17 cellular contexts compared by ENCODE assay signal in the genomic region with DNA sequence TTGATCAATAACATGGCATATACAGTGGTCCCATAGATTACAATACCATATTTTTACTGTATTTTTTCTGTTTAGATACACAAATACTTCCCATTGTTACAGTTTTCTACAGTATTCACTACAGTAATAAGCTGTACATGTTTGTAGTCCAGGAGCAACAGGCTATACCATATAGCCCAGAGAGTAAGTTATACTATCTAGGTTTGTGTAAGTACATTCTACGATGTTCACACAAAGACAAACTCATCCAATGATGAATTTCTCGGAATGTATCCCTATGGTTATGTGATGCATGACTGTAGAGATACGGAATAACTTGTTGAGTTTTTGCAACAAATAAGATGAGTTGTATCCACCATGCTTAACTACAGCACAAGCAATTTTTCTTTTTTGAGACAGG. TPM values are rescaled to one million over a fixed set of nuclear protein-coding genes. Genes with fewer than 3 reads are reported as not detected.
DNase-seq lines count a peak whose midpoint lies in the region; TF ChIP-seq lines count a peak whose summit lies in the region.
"Had no signal": no experiment of that assay in that cellular context is flagged by ENCODE, and none has a peak within 500 bp of the region (broad histone marks: within the 10 kb centered on the region; RNA-seq: fewer than 3 reads in every experiment).

No MANE protein-coding gene starts in this region.

- DNase-seq in HK-2 (ENCODE audit: unreplicated experiment) (no peak), dermis blood vessel endothelial cell (no peak)
- DNase-seq in activated CD4-positive, alpha-beta T cell treated with anti-CD3 and anti-CD28 coated beads for 4 hours = no peak
- DNase-seq: AML-193; CD4-positive, alpha-beta memory T cell; CD4-positive, CD25-positive, alpha-beta regulatory T cell; CD8-positive, alpha-beta memory T cell; COR-L47; DMS153; DMS53; DMS79; DND-41 had no signal

- no peaks in the 10 kb centered on the region for H3K9me3 ChIP-seq in HEK293 (ENCODE audit: control insufficient read depth, insufficient read depth, low read depth, low read length)
- H3K9me3 ChIP-seq: A549; BLaER1 treated with 17β-estradiol and CSF1 and Interleukin-3, amounts not matched to agents 10 nM and 100 nM had no signal

- H3K36me3 ChIP-seq in HEK293 (ENCODE audit: control insufficient read depth in 2 of 2, insufficient read depth in 1 of 2, low read length in 2 of 2) = no peaks in the 10 kb centered on the region
- H3K36me3 ChIP-seq: BLaER1 treated with 17β-estradiol and CSF1 and Interleukin-3, amounts not matched to agents 10 nM and 100 nM had no signal

- H3K27ac ChIP-seq in C4-2B (peak overlapping the region; percentile 39), HEK293 (ENCODE audit: extremely low read depth, low read depth, low read length) (no peak overlapping the region)
- H3K27ac ChIP-seq: A549; BLaER1 treated with 17β-estradiol and CSF1 and Interleukin-3, amounts not matched to agents 10 nM and 100 nM had no signal

- POLR2A ChIA-PET in HEK293 (lab: Yijun Ruan, JAX) = interaction anchor here (0.6 kb wide), 1 partner anchor 46 kb away, joined by 3 read pairs; no protein-coding TSS in a partner anchor

- H3K4me3 ChIP-seq in HEK293 (ENCODE audit: low read depth, low read length) = no peak overlapping the region
- H3K4me3 ChIP-seq: A549; BLaER1 treated with 17β-estradiol and CSF1 and Interleukin-3, amounts not matched to agents 10 nM and 100 nM; GM12878 had no signal

- peaks cover 6% of the 10 kb centered on the region; the same call in 1 of the 2 replicates for H3K4me1 ChIP-seq in HEK293 (ENCODE audit: control insufficient read depth, insufficient read depth, low read length)

- CTCF ChIA-PET in HEK293 (lab: Yijun Ruan, JAX) = no interaction called here

- no peak for TF ChIP-seq CTCF in C4-2B (conservative IDR thresholded peaks at IDR 0.05)
- TF ChIP-seq CTCF in HEK293 (tag by site-specific recombination; IDR thresholded peaks at IDR 0.05) = no peak

TF ChIP-seq in HEK293, 187 proteins besides CTCF, POLR2A, EP300 and RAD21:
- peak; percentile 84 for TF ChIP-seq SCRT2 (tag by site-specific recombination; IDR thresholded peaks at IDR 0.05)
- TF ChIP-seq ZNF324 (tag by site-specific recombination; IDR thresholded peaks at IDR 0.05) = no peak
- TF ChIP-seq ZBTB48 (tag by site-specific recombination; IDR thresholded peaks at IDR 0.05) = no peak
- TF ChIP-seq SCRT1 (tag by site-specific recombination; IDR thresholded peaks at IDR 0.05; ENCODE audit: borderline replicate concordance) = peak; percentile 61; the same call in 1 of the 2 replicates

RNA-seq across cellular contexts. Expression of a gene that starts 3.6 kb away (rescaled TPM):
- 34.4 and 67.2 TPM in 2 replicates for total RNA-seq in dermis blood vessel endothelial cell
